8 cellular contexts compared by ENCODE assay signal in genomic region chr13:45341034-45341798, GRCh38. TPM values are rescaled to one million over a fixed set of nuclear protein-coding genes. Genes with fewer than 3 reads are reported as not detected.
DNase-seq lines count a peak whose midpoint lies in the region; ATAC-seq and TF ChIP-seq lines count a peak whose summit lies in the region.

TSS of gene TPT1 (minus strand) at chr13:45341183. CDS start at chr13:45341069, 114 bp downstream.

- H3K27me3 ChIP-seq in ascending aorta (no peaks in the 10 kb centered on the region), right cardiac atrium (ENCODE audit: control insufficient read depth, insufficient read depth) (no peaks in the 10 kb centered on the region), rectal smooth muscle tissue (ENCODE audit: control insufficient read depth, insufficient read depth, low read length) (no peaks in the 10 kb centered on the region), aorta (ENCODE audit: control insufficient read depth in 1 of 2, insufficient read depth in 2 of 2, low read length in 1 of 2) (no peaks in the 10 kb centered on the region)

- H3K36me3 ChIP-seq in ascending aorta (peaks cover 44 to 52% of the 10 kb centered on the region in 2 donors), rectal smooth muscle tissue (ENCODE audit: control insufficient read depth, insufficient read depth, low read length) (peaks cover 25% of the 10 kb centered on the region), aorta (ENCODE audit: control insufficient read depth in 1 of 2, insufficient read depth in 2 of 2, low read length in 1 of 2) (peaks cover 2 to 4% of the 10 kb centered on the region in 2 donors)

- TF ChIP-seq CTCF in ascending aorta (IDR thresholded peaks at IDR 0.05) = no peak

- intact Hi-C loops in T-helper 2 cell treated with Interferon-gamma antibody and Interleukin-4, amounts not matched to agents 100 ng/mL and 5 ng/mL, for 36 hours (cut with micrococcal nuclease) = loop anchor here (1.0 to 10.0 kb wide), 10 partner anchors 26 to 870 kb away; partner anchors contain the start of genes COG3, GPALPP1, GTF2F2 and LRRC63
- intact Hi-C loops in ascending aorta (cut with DNase I) = loop anchor here (2.0 to 10.0 kb wide), 4 partner anchors 30 to 424 kb away; partner anchors contain the start of genes COG3 and SLC25A30
- intact Hi-C loops in right cardiac atrium (cut with DNase I) = no loop called here
- intact Hi-C loops in aorta (cut with DNase I) = no loop called here

- H3K27ac ChIP-seq in ascending aorta (peak within 1 kb of the TSS; percentile 99 to 100), right cardiac atrium (ENCODE audit: low read length) (peak within 1 kb of the TSS; percentile 99), rectal smooth muscle tissue (ENCODE audit: low read depth, low read length) (peak within 1 kb of the TSS; percentile 99), aorta (ENCODE audit: low read depth in 1 of 2, low read length in 2 of 2) (peak within 1 kb of the TSS; percentile 97 to 98)

- peak within 1 kb of the TSS; percentile 95 for H3K9ac ChIP-seq in rectal smooth muscle tissue (ENCODE audit: low read length)

- ATAC-seq in GM18499 (IDR thresholded peaks at IDR 0.05; ENCODE audit: insufficient read depth, unreplicated experiment) (peak; percentile 57), HG02943 (IDR thresholded peaks at IDR 0.05; ENCODE audit: low read depth, unreplicated experiment) (peak; percentile 81), right cardiac atrium (peak; percentile 94 to 96), aorta (ENCODE audit: low FRiP score) (peak; percentile 97)

- under 1% methylated on average over 67 of the region's 67 CpGs for WGBS in right cardiac atrium
- 0 to 1% methylated on average over 50 to 67 of the region's 67 CpGs for WGBS in aorta, 2 donors

- peak; percentile 79 for DNase-seq in NCI-H187 treated with DMSO at 0.1 percent for 48 hours (lab: John Stamatoyannopoulos, UW)
- DNase-seq in ascending aorta (ENCODE audit: low spot score in 2 of 2) = peak; percentile 97 to 100
- peak; percentile 98 to 100 (median 99) for DNase-seq in right cardiac atrium
- peak; percentile 98 to 99 for DNase-seq in aorta

- H3K9me3 ChIP-seq in ascending aorta (no peaks in the 10 kb centered on the region), right cardiac atrium (ENCODE audit: control insufficient read depth, low read length) (no peaks in the 10 kb centered on the region), aorta (ENCODE audit: control insufficient read depth, low read length) (no peaks in the 10 kb centered on the region)

- peak within 1 kb of the TSS; percentile 90 to 93 for H3K4me3 ChIP-seq in ascending aorta
- peak within 1 kb of the TSS; percentile 91 for H3K4me3 ChIP-seq in right cardiac atrium (ENCODE audit: low read length)
- H3K4me3 ChIP-seq in rectal smooth muscle tissue (ENCODE audit: low read length) = peak within 1 kb of the TSS; percentile 91
- peak within 1 kb of the TSS; percentile 77 to 89 for H3K4me3 ChIP-seq in aorta (ENCODE audit: low read length in 2 of 2)

- H3K4me1 ChIP-seq in ascending aorta (peaks cover 6 to 31% of the 10 kb centered on the region in 2 donors), right cardiac atrium (ENCODE audit: control insufficient read depth, insufficient read depth, low read length) (peaks cover 6% of the 10 kb centered on the region), rectal smooth muscle tissue (ENCODE audit: control insufficient read depth, insufficient read depth, low read length) (peaks cover 16% of the 10 kb centered on the region), aorta (ENCODE audit: control insufficient read depth in 1 of 2, insufficient read depth in 2 of 2, low read length in 2 of 2) (peaks cover 0 to 9% of the 10 kb centered on the region in 2 donors)

RNA-seq across cellular contexts. Expression of gene TPT1, which starts in this region (rescaled TPM):
- 3,931 and 3,933 TPM in 2 replicates for total RNA-seq in T-helper 2 cell treated with Interferon-gamma antibody and Interleukin-4, amounts not matched to agents 100 ng/mL and 5 ng/mL, for 36 hours
- total RNA-seq in ascending aorta (2,079 TPM), right cardiac atrium (1,000 to 10,000 TPM; 3,534 to 4,755 (median 4,285) TPM), aorta (1,000 to 10,000 TPM; 3,196 to 4,441 TPM)
- polyA plus RNA-seq in right cardiac atrium (8,085 TPM), aorta (over 10,000 TPM in 1 of 2 donors, 1,000 to 10,000 TPM in 1; 5,995 to 18,191 TPM)

Comparison
In these comparisons a context has a peak if more than half of its experiments do, and no peak if none do; other contexts are left out.
1. Peak in every context shown above with its lines: DNase-seq, ATAC-seq, H3K4me3 ChIP-seq and H3K27ac ChIP-seq.
2. intact Hi-C loops: an anchor here in T-helper 2 cell treated with Interferon-gamma antibody and Interleukin-4, amounts not matched to agents 100 ng/mL and 5 ng/mL, for 36 hours (1.0 to 10.0 kb wide) and ascending aorta (2.0 to 10.0 kb wide); none called in right cardiac atrium and aorta.